8 cellular contexts compared by ENCODE assay signal in genomic region chr3:52536369-52537164, GRCh38. TPM values are rescaled to one million over a fixed set of nuclear protein-coding genes. Genes with fewer than 3 reads are reported as not detected.
DNase-seq lines count a peak whose midpoint lies in the region; ATAC-seq and TF ChIP-seq lines count a peak whose summit lies in the region.

TSS of gene UQCC5 (plus strand) at chr3:52536605. CDS start at chr3:52536756, 151 bp downstream.

- POLR2A ChIA-PET in activated CD4-positive, alpha-beta T cell treated with anti-CD3 and anti-CD28 coated beads, Interleukin-2, amount 10 ng/mL, durations not matched to agents 7 days and 5 days (lab: Charles Lee): interaction anchor here (0.5 to 0.6 kb wide), 2 partner anchors 34 to 742 kb away, joined by 3 to 4 read pairs; no protein-coding TSS in a partner anchor

- H3K27ac ChIP-seq in C4-2B (peak within 1 kb of the TSS; percentile 95), coronary artery (peak within 1 kb of the TSS; percentile 75 to 94)

- TF ChIP-seq CTCF in C4-2B (conservative IDR thresholded peaks at IDR 0.05): no peak
- TF ChIP-seq CTCF in coronary artery (IDR thresholded peaks at IDR 0.05): no peak

- intact Hi-C loops in left colon (cut with DNase I, micrococcal nuclease): no loop called here

- peak within 1 kb of the TSS; percentile 91 for H3K4me3 ChIP-seq in coronary artery

- peak within 1 kb of the TSS; percentile 97 for H3K27ac Mint-ChIP-seq in activated CD4-positive, alpha-beta T cell treated with anti-CD3 and anti-CD28 coated beads, Interleukin-2, amount 10 ng/mL, durations not matched to agents 7 days and 5 days

- H3K4me3 Mint-ChIP-seq in activated CD4-positive, alpha-beta T cell treated with anti-CD3 and anti-CD28 coated beads, Interleukin-2, amount 10 ng/mL, durations not matched to agents 7 days and 5 days: peak within 1 kb of the TSS; percentile 94

- peaks cover 51% of the 10 kb centered on the region for H3K4me1 Mint-ChIP-seq in activated CD4-positive, alpha-beta T cell treated with anti-CD3 and anti-CD28 coated beads, Interleukin-2, amount 10 ng/mL, durations not matched to agents 7 days and 5 days

- no peaks in the 10 kb centered on the region for H3K9me3 Mint-ChIP-seq in activated CD4-positive, alpha-beta T cell treated with anti-CD3 and anti-CD28 coated beads, Interleukin-2, amount 10 ng/mL, durations not matched to agents 7 days and 5 days

- H3K27me3 Mint-ChIP-seq in activated CD4-positive, alpha-beta T cell treated with anti-CD3 and anti-CD28 coated beads, Interleukin-2, amount 10 ng/mL, durations not matched to agents 7 days and 5 days: no peaks in the 10 kb centered on the region

- peak; percentile 98 for DNase-seq in NCI-H526 treated with DMSO at 0.1 percent for 48 hours (lab: John Stamatoyannopoulos, UW)
- peak; percentile 98 for DNase-seq in activated CD4-positive, alpha-beta T cell treated with anti-CD3 and anti-CD28 coated beads, Interleukin-2, amount 10 ng/mL, durations not matched to agents 7 days and 5 days
- DNase-seq in coronary artery (ENCODE audit: low spot score): peak; percentile 99
- peak; percentile 98 for DNase-seq in left colon
- DNase-seq in stimulated activated CD4-positive, alpha-beta T cell treated with anti-CD3 and anti-CD28 coated beads, Interleukin-1b, Interleukin-23, amount 100 ng/mL, for 4 hours (ENCODE audit: low read depth in 2 of 2): peak; percentile 93 to 97

- CTCF ChIA-PET in activated CD4-positive, alpha-beta T cell treated with anti-CD3 and anti-CD28 coated beads, Interleukin-2, amount 10 ng/mL, durations not matched to agents 7 days and 5 days (lab: Charles Lee): interaction anchor here (0.8 to 1.0 kb wide), 2 partner anchors 8 to 15 kb away, joined by 3 to 5 read pairs; no protein-coding TSS in a partner anchor

- ATAC-seq in GM19351 (IDR thresholded peaks at IDR 0.05; ENCODE audit: unreplicated experiment): peak; percentile 77
- peak; percentile 79 for ATAC-seq in HG03520 (IDR thresholded peaks at IDR 0.05; ENCODE audit: unreplicated experiment)
- peak; percentile 90 for ATAC-seq in left colon

- H3K36me3 Mint-ChIP-seq in activated CD4-positive, alpha-beta T cell treated with anti-CD3 and anti-CD28 coated beads, Interleukin-2, amount 10 ng/mL, durations not matched to agents 7 days and 5 days (ENCODE audit: low read depth): peaks cover 31% of the 10 kb centered on the region

RNA-seq across cellular contexts. Expression of gene UQCC5, which starts in this region (rescaled TPM):
- total RNA-seq in activated CD4-positive, alpha-beta T cell treated with anti-CD3 and anti-CD28 coated beads, Interleukin-2, amount 10 ng/mL, durations not matched to agents 7 days and 5 days: 10 to 100 TPM in 1 of 2 experiments, 1 to 10 TPM in 1; 8.5 to 11.7 TPM
- 10 to 100 TPM; 11.7 to 17.4 TPM for total RNA-seq in left colon

Comparison
In these comparisons a context has a peak if more than half of its experiments do, and no peak if none do; other contexts are left out.
1. Peak in every context shown above with its lines: DNase-seq, ATAC-seq, H3K4me3 ChIP-seq and H3K27ac ChIP-seq.